Comparison of ENCODE assay signal across 8 cellular contexts in the genomic region with DNA sequence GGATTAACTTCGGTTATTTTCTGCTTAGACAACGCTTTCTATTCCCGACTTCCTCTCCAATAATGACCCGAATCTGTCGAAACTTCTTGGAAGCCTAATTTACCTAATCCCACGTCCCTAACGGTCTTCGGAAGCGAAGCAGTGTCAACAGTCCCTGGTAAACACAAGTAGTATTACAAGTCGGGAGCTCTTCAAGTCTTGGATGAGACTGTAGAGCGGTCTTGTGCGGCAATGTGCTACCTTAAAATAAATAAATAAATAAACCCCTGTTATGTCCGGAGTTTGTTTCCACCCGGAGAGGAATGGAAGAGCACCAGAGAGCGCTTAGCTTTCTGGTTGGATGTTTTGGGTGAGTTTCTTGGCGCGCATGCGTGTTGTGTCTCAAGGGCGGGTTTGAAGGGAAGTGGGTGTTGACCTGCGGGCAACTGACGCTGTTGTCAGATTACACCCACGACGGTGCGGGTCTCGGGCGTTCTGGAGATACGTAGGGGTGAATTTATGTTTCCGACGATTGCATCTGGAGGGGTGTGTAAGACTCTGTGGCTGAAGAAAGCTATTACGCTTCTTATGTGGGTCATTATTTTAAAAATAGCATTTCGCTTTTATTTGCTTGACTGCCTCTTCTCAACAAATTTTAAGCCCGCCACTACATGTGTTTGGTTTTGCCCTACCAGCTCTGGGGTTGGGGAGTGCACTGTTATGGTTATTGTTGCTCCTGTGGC. TPM values are rescaled to one million over a fixed set of nuclear protein-coding genes. Genes with fewer than 3 reads are reported as not detected.
DNase-seq lines count a peak whose midpoint lies in the region; ATAC-seq and TF ChIP-seq lines count a peak whose summit lies in the region.

Gene KIAA0586 (plus strand): TSS at position 431 of the 722 bp plus-strand sequence. CDS start 546 bp downstream, outside the sequence.
A gene with protein sequence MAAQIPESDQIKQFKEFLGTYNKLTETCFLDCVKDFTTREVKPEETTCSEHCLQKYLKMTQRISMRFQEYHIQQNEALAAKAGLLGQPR (minus strand): TSS at position 243 of the 722 bp plus-strand sequence. CDS start 15,586 bp downstream, outside the sequence.

- in situ Hi-C loops in KBM-7 (cut with MboI; ENCODE audit: low pct_unique_long_range_greater_than_20kb, low sequenced_read_pairs): no loop called here

- DNase-seq in DMS153 treated with DMSO at 0.1 percent for 48 hours (lab: John Stamatoyannopoulos, UW; ENCODE audit: unreplicated experiment) (peak; percentile 94), KBM-7 (peak; percentile 99)
- peak; percentile 93 for DNase-seq in activated T-cell treated with anti-CD3 and anti-CD28 coated beads, Interleukin-2, amount 50 U/mL, for 24 hours
- peak; percentile 89 to 91 for DNase-seq in stimulated activated CD8-positive, alpha-beta memory T cell treated with anti-CD3 and anti-CD28 coated beads, Interleukin-7, amount 100 ng/mL, for 1 hour (ENCODE audit: low read depth in 2 of 2)

- peaks cover 62% of the 10 kb centered on the region for H3K36me3 Mint-ChIP-seq in activated T-cell treated with anti-CD3 and anti-CD28 coated beads, Interleukin-2, amount 50 U/mL, for 24 hours (ENCODE audit: low read depth)

- H3K27me3 ChIP-seq in esophagus (ENCODE audit: control insufficient read depth in 1 of 2, insufficient read depth in 2 of 2, low read length in 2 of 2) (no peaks in the 10 kb centered on the region), mucosa of stomach (ENCODE audit: control insufficient read depth, insufficient read depth, low read length) (no peaks in the 10 kb centered on the region)

- H3K36me3 ChIP-seq in esophagus (ENCODE audit: control insufficient read depth in 2 of 2, insufficient read depth in 2 of 2, low read length in 1 of 2) (no peaks in the 10 kb centered on the region), mucosa of stomach (ENCODE audit: control insufficient read depth, insufficient read depth, low read length) (no peaks in the 10 kb centered on the region)

- peak; percentile 77 for ATAC-seq in GM21717 (IDR thresholded peaks at IDR 0.05; ENCODE audit: unreplicated experiment)

- WGBS in esophagus, 2 donors: 0% methylated on average over 32 of the region's 32 CpGs

- peak within 1 kb of the TSS; percentile 94 for H3K4me3 Mint-ChIP-seq in activated T-cell treated with anti-CD3 and anti-CD28 coated beads, Interleukin-2, amount 50 U/mL, for 24 hours

- H3K4me1 ChIP-seq in esophagus (ENCODE audit: control insufficient read depth in 2 of 2, insufficient read depth in 2 of 2, low read length in 1 of 2) (no peaks in the 10 kb centered on the region), mucosa of stomach (ENCODE audit: control insufficient read depth, insufficient read depth, low read length) (peaks cover 3% of the 10 kb centered on the region)

- no peaks in the 10 kb centered on the region for H3K9me3 Mint-ChIP-seq in activated T-cell treated with anti-CD3 and anti-CD28 coated beads, Interleukin-2, amount 50 U/mL, for 24 hours

- H3K9me3 ChIP-seq in esophagus (ENCODE audit: control insufficient read depth in 2 of 2, insufficient read depth in 1 of 2, low read depth in 1 of 2, low read length in 1 of 2): no peaks in the 10 kb centered on the region
- H3K9me3 ChIP-seq in mucosa of stomach (ENCODE audit: control insufficient read depth, low read length): no peaks in the 10 kb centered on the region

- H3K27me3 Mint-ChIP-seq in activated T-cell treated with anti-CD3 and anti-CD28 coated beads, Interleukin-2, amount 50 U/mL, for 24 hours: no peaks in the 10 kb centered on the region

- H3K4me3 ChIP-seq in esophagus (ENCODE audit: low read depth in 1 of 2, low read length in 2 of 2) (peak within 1 kb of the TSS; percentile 92 to 93), mucosa of stomach (ENCODE audit: low read length) (peak within 1 kb of the TSS; percentile 73)

- peak within 1 kb of the TSS; percentile 99 for H3K27ac Mint-ChIP-seq in activated T-cell treated with anti-CD3 and anti-CD28 coated beads, Interleukin-2, amount 50 U/mL, for 24 hours

- peaks cover 56% of the 10 kb centered on the region for H3K4me1 Mint-ChIP-seq in activated T-cell treated with anti-CD3 and anti-CD28 coated beads, Interleukin-2, amount 50 U/mL, for 24 hours (ENCODE audit: low read depth)

- H3K9ac ChIP-seq in mucosa of stomach (ENCODE audit: low read length): peak within 1 kb of the TSS; percentile 95

- H3K27ac ChIP-seq in esophagus (ENCODE audit: low read depth in 2 of 2, low read length in 1 of 2): peak within 1 kb of the TSS; percentile 88 to 89

TF ChIP-seq in PFSK-1, 5 proteins besides CTCF, POLR2A, EP300 and RAD21:
- TF ChIP-seq POLR2AphosphoS5 (IDR thresholded peaks at IDR 0.05; ENCODE audit: low read depth, low read length) (peak; percentile 60; the same call in 1 of the 2 replicates), REST (IDR thresholded peaks at IDR 0.05; ENCODE audit: insufficient read depth in 1 of 2, low read depth in 2 of 2, low read length in 2 of 2) (0 out of 4 replicates have a peak, but pooled peaks of 1 of the 2 experiments have one; percentile 5), FOXP2 (optimal IDR thresholded peaks at IDR 0.05; ENCODE audit: borderline replicate concordance, extremely low read depth, extremely low read length, insufficient read depth) (peak; percentile 95), TAF1 (IDR thresholded peaks at IDR 0.05; ENCODE audit: borderline replicate concordance, insufficient read depth, low read length) (peak; percentile 35; the same call in 1 of the 2 replicates), SIN3A (IDR thresholded peaks at IDR 0.05; ENCODE audit: borderline replicate concordance, insufficient read depth, low read length) (peak; percentile 62; the same call in 1 of the 2 replicates)

RNA-seq across cellular contexts. Expression of gene KIAA0586, which starts in this region (rescaled TPM):
- 6.4 TPM for polyA plus RNA-seq in PFSK-1 (2012; ENCODE audit: insufficient read length, low read depth)
- polyA plus RNA-seq in esophagus: 1 to 10 TPM; 3.9 to 6.1 TPM

RNA-seq across cellular contexts. Expression of the second gene that starts in this region (rescaled TPM):
- 73.9 TPM for polyA plus RNA-seq in PFSK-1 (2012; ENCODE audit: insufficient read length, low read depth)
- 10 to 100 TPM; 27.1 to 28.1 TPM for polyA plus RNA-seq in esophagus

Comparison
In these comparisons a context has a peak if more than half of its experiments do, and no peak if none do; other contexts are left out.
1. Peak in every context shown above with its lines: DNase-seq, ATAC-seq, H3K4me3 ChIP-seq and H3K27ac ChIP-seq.